9 cellular contexts compared by ENCODE assay signal in genomic region chr4:82851902-82852750, GRCh38. TPM values are rescaled to one million over a fixed set of nuclear protein-coding genes. Genes with fewer than 3 reads are reported as not detected.
DNase-seq lines count a peak whose midpoint lies in the region; ATAC-seq and TF ChIP-seq lines count a peak whose summit lies in the region.
"Had no signal": no experiment of that assay in that cellular context is flagged by ENCODE, and none has a peak within 500 bp of the region (broad histone marks: within the 10 kb centered on the region; RNA-seq: fewer than 3 reads in every experiment).

No MANE protein-coding gene starts in this region.

- peaks cover 100% of the 10 kb centered on the region for H3K36me3 ChIP-seq in adipocyte (ENCODE audit: control insufficient read depth, insufficient read depth, low read length, severe bottlenecking)
- peaks cover 12 to 90% (median 81%) of the 10 kb centered on the region in 4 donors for H3K36me3 ChIP-seq in liver (ENCODE audit: control insufficient read depth in 4 of 4, insufficient read depth in 3 of 4, low read depth in 1 of 4, low read length in 3 of 4)

- WGBS in liver, result 90% methylated on average over 1 of the region's 1 CpG

- H3K27me3 ChIP-seq in adipocyte (replicated peaks; ENCODE audit: control insufficient read depth, insufficient read depth, low read length), result no peaks in the 10 kb centered on the region
- H3K27me3 ChIP-seq in liver (ENCODE audit: control insufficient read depth in 4 of 4, insufficient read depth in 4 of 4, low read length in 3 of 4), result no peaks in the 10 kb centered on the region

- H3K4me1 ChIP-seq in adipocyte (ENCODE audit: control insufficient read depth, insufficient read depth, low read length) (peaks cover 16% of the 10 kb centered on the region), liver (ENCODE audit: control insufficient read depth in 4 of 4, insufficient read depth in 4 of 4, low read length in 3 of 4) (no peaks in the 10 kb centered on the region)

- H3K4me3 ChIP-seq in adipocyte (ENCODE audit: low read length) (no peak overlapping the region), liver (ENCODE audit: low read depth in 1 of 3, low read length in 3 of 3) (no peak overlapping the region)
- H3K4me3 ChIP-seq: skin epidermis had no signal

- H3K9ac ChIP-seq in adipocyte (ENCODE audit: low read length), result no peak overlapping the region
- H3K9ac ChIP-seq in liver (ENCODE audit: low read depth in 1 of 2, low read length in 2 of 2), result no peak overlapping the region

- peak; percentile 47 to 73 for TF ChIP-seq RAD21 in liver (IDR thresholded peaks at IDR 0.05)

- ATAC-seq in HG03432 (IDR thresholded peaks at IDR 0.05; ENCODE audit: unreplicated experiment), result no peak
- ATAC-seq in HG03045 (IDR thresholded peaks at IDR 0.05; ENCODE audit: unreplicated experiment), result no peak

- H3K27ac ChIP-seq in liver (ENCODE audit: low read depth in 1 of 2, low read length in 2 of 2), result no peak overlapping the region
- H3K27ac ChIP-seq: skin epidermis had no signal

- peak; percentile 42 for TF ChIP-seq CTCF in liver (IDR thresholded peaks at IDR 0.05; ENCODE audit: low read depth, low read length, missing input control)

- H3K9me3 ChIP-seq in adipocyte (ENCODE audit: control insufficient read depth, low read length) (no peaks in the 10 kb centered on the region), liver (ENCODE audit: control insufficient read depth in 4 of 4, low read length in 3 of 4) (no peaks in the 10 kb centered on the region)

- DNase-seq in ELR (ENCODE audit: low read depth), result peak; percentile 67
- peak; percentile 23 for DNase-seq in HT1080 (ENCODE audit: low read depth)
- peak; percentile 55 for DNase-seq in adipocyte (ENCODE audit: low read depth)
- no peak for DNase-seq in amygdala (lab: John Stamatoyannopoulos, UW)
- DNase-seq in stimulated activated CD4-positive, alpha-beta T cell treated with anti-CD3 and anti-CD28 coated beads, Interleukin-1b, Interleukin-23, amount 100 ng/mL, for 48 hours, result no peak

TF ChIP-seq in liver, 16 proteins besides CTCF, POLR2A, EP300 and RAD21:
- TF ChIP-seq, protein P1, sequence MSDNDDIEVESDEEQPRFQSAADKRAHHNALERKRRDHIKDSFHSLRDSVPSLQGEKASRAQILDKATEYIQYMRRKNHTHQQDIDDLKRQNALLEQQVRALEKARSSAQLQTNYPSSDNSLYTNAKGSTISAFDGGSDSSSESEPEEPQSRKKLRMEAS (IDR thresholded peaks at IDR 0.05), result no peak
- TF ChIP-seq TAF1 (conservative IDR thresholded peaks at IDR 0.05), result no peak
- TF ChIP-seq, protein P2, sequence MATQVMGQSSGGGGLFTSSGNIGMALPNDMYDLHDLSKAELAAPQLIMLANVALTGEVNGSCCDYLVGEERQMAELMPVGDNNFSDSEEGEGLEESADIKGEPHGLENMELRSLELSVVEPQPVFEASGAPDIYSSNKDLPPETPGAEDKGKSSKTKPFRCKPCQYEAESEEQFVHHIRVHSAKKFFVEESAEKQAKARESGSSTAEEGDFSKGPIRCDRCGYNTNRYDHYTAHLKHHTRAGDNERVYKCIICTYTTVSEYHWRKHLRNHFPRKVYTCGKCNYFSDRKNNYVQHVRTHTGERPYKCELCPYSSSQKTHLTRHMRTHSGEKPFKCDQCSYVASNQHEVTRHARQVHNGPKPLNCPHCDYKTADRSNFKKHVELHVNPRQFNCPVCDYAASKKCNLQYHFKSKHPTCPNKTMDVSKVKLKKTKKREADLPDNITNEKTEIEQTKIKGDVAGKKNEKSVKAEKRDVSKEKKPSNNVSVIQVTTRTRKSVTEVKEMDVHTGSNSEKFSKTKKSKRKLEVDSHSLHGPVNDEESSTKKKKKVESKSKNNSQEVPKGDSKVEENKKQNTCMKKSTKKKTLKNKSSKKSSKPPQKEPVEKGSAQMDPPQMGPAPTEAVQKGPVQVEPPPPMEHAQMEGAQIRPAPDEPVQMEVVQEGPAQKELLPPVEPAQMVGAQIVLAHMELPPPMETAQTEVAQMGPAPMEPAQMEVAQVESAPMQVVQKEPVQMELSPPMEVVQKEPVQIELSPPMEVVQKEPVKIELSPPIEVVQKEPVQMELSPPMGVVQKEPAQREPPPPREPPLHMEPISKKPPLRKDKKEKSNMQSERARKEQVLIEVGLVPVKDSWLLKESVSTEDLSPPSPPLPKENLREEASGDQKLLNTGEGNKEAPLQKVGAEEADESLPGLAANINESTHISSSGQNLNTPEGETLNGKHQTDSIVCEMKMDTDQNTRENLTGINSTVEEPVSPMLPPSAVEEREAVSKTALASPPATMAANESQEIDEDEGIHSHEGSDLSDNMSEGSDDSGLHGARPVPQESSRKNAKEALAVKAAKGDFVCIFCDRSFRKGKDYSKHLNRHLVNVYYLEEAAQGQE (IDR thresholded peaks at IDR 0.05), result no peak
- no peak for TF ChIP-seq FOXA2 (IDR thresholded peaks at IDR 0.05)
- TF ChIP-seq GABPA (IDR thresholded peaks at IDR 0.05 in 1 of 2, conservative IDR thresholded peaks at IDR 0.05 in 1 of 2), result no peak
- TF ChIP-seq ATF3 (IDR thresholded peaks at IDR 0.05), result no peak
- no peak for TF ChIP-seq FOXA1 (IDR thresholded peaks at IDR 0.05)
- TF ChIP-seq SP1 (IDR thresholded peaks at IDR 0.05), result no peak
- TF ChIP-seq HNF4G (IDR thresholded peaks at IDR 0.05), result no peak
- TF ChIP-seq NR2F2 (IDR thresholded peaks at IDR 0.05), result no peak
- TF ChIP-seq YY1 (IDR thresholded peaks at IDR 0.05), result no peak
- TF ChIP-seq ZBTB33 (IDR thresholded peaks at IDR 0.05), result no peak
- no peak for TF ChIP-seq EGR1 (IDR thresholded peaks at IDR 0.05; ENCODE audit: low read depth in 2 of 2)
- TF ChIP-seq JUND (IDR thresholded peaks at IDR 0.05), result no peak
- no peak for TF ChIP-seq HNF4A (conservative IDR thresholded peaks at IDR 0.05)
- TF ChIP-seq RXRA (IDR thresholded peaks at IDR 0.05), result no peak

RNA-seq across cellular contexts. Expression of gene SEC31A, which starts 38.8 kb away (rescaled TPM):
- total RNA-seq in HT1080 (2014; rRNA removed; shearing (Covaris generic)), result 65.6 and 93.7 TPM in 2 replicates
- 92.6 and 115 TPM in 2 replicates for polyA plus RNA-seq in HT1080 (2015; cell fraction: cytosol; rRNA removed)
- polyA plus RNA-seq in HT1080 (2015; cell fraction: nucleus; rRNA removed), result 257 and 277 TPM in 2 replicates
- 100 to 1,000 TPM in 1 of 2 donors, 10 to 100 TPM in 1; 79.9 to 204 TPM for total RNA-seq in liver
- polyA plus RNA-seq in liver, result 10 to 100 TPM; 87.9 to 89.9 TPM

RNA-seq across cellular contexts. Expression of gene THAP9, which starts 48.4 kb away (rescaled TPM):
- total RNA-seq in HT1080 (2014; rRNA removed; shearing (Covaris generic)), result 2.1 and 3.1 TPM in 2 replicates
- 2.4 and 3.0 TPM in 2 replicates for polyA plus RNA-seq in HT1080 (2015; cell fraction: cytosol; rRNA removed)
- polyA plus RNA-seq in HT1080 (2015; cell fraction: nucleus; rRNA removed), result 6.5 and 7.4 TPM in 2 replicates
- total RNA-seq in liver, result 1 to 10 TPM; 5.3 to 5.9 TPM
- 1 to 10 TPM; 1.1 to 1.6 TPM for polyA plus RNA-seq in liver

RNA-seq across cellular contexts. Expression of gene SCD5, which starts 53.5 kb away (rescaled TPM):
- total RNA-seq in HT1080 (2014; rRNA removed; shearing (Covaris generic)), result 31.2 and 33.2 TPM in 2 replicates
- 20.1 and 25.0 TPM in 2 replicates for polyA plus RNA-seq in HT1080 (2015; cell fraction: cytosol; rRNA removed)
- polyA plus RNA-seq in HT1080 (2015; cell fraction: nucleus; rRNA removed), result 17.0 TPM in 2 replicates
- 1 to 10 TPM in 1 of 2 donors, under 1 TPM in 1; 0.28 to 1.9 TPM for total RNA-seq in liver
- polyA plus RNA-seq in liver, result under 1 TPM; 0.14 to 0.85 TPM

Comparison
In these comparisons a context has a peak if more than half of its experiments do, and no peak if none do; other contexts are left out.
1. DNase-seq: peak in ELR (single experiment), HT1080 (single experiment) and adipocyte (single experiment); none in amygdala (0 of 56) and stimulated activated CD4-positive, alpha-beta T cell treated with anti-CD3 and anti-CD28 coated beads, Interleukin-1b, Interleukin-23, amount 100 ng/mL, for 48 hours (single experiment).
2. RNA of gene SCD5, which starts 53.5 kb away (total RNA-seq): 31.2 to 33.2 TPM in HT1080; 0.28 to 1.9 TPM in liver; every median in the first group is over 10 times any median in the second.